ENCODE assay signal across 8 cellular contexts in the genomic region with DNA sequence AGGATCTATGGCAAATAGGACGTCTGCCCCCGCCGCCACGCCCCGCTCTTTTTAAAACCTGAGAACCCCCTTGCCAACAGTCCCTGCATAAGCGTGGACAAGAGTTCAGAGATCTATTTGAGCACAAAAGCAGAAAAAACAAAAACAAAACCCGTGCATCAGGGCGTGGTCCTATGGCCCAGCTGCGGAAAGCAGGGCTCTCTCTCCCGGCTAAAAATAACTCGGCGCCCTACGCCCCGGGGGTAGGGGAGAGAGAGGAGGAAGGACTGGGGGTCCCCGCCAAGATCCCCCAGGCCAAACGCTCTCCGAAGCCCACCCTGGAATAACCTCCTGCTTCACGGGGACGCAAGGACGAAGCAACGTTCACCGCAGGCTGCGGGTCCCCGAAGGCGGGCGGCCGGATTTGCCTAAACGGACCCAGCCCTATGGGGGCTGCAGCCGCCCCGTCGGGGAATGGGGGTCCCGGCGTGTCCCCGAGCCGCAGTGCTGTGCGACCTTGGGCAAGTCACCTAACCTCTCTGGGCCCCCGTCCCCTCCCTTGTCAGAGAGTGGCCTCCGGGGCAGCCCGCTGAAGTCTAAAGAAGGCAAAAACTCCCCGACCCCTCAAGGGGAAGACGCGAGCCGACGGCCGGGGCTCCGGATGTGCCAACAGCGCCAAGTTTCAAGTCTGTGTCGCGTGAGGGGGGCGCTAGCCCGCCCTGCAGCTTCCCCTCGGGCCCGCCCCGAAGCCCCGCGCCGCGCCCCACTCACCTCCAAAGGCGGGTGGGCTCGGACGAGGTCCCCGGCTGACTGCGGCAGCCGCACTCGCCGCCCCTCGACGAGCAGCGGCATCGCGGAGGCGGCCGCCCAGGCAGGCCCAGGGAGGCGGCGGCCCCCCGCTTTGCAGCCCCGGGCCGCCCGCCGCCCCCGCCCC. TPM values are rescaled to one million over a fixed set of nuclear protein-coding genes. Genes with fewer than 3 reads are reported as not detected.
DNase-seq lines count a peak whose midpoint lies in the region; ATAC-seq and TF ChIP-seq lines count a peak whose summit lies in the region.

No MANE protein-coding gene starts in this region.

- H3K36me3 ChIP-seq in neuron (ENCODE audit: insufficient read depth, low read length) = peaks cover 16% of the 10 kb centered on the region

- H3K27me3 ChIP-seq in neuron (ENCODE audit: insufficient read depth, low read length) = no peaks in the 10 kb centered on the region

- no peaks in the 10 kb centered on the region for H3K4me1 ChIP-seq in neuron (ENCODE audit: insufficient read depth, low read length)

- CTCF ChIA-PET in activated B cell treated with CpG ODN at 0.5 μM for 24 hours (lab: Charles Lee) = no interaction called here

- peak overlapping the region; percentile 65 for H3K4me3 ChIP-seq in GM12875 (ENCODE audit: low read depth, low read length)
- H3K4me3 ChIP-seq in neuron (ENCODE audit: low read length) = peak overlapping the region; percentile 70

- H3K27me3 Mint-ChIP-seq in activated B cell treated with CpG ODN at 0.5 μM for 24 hours = no peaks in the 10 kb centered on the region

- peaks cover 18% of the 10 kb centered on the region for H3K4me1 Mint-ChIP-seq in activated B cell treated with CpG ODN at 0.5 μM for 24 hours

- H3K9me3 ChIP-seq in neuron (ENCODE audit: low read length) = no peaks in the 10 kb centered on the region

- ATAC-seq in GM21447 (IDR thresholded peaks at IDR 0.05; ENCODE audit: unreplicated experiment) (peak; percentile 39), activated B cell treated with CpG ODN at 0.5 μM for 24 hours (ENCODE audit: low read depth) (peak; percentile 73), esophagus mucosa (peak; percentile 24)

- POLR2A ChIA-PET in activated B cell treated with CpG ODN at 0.5 μM for 24 hours (lab: Charles Lee) = interaction anchor here (0.6 to 2.1 kb wide), 3 partner anchors 80 to 588 kb away, joined by 5 to 6 read pairs (median 6); a partner anchor contains a TSS

- H3K27ac Mint-ChIP-seq in activated B cell treated with CpG ODN at 0.5 μM for 24 hours = peak overlapping the region; percentile 86

- H3K36me3 Mint-ChIP-seq in activated B cell treated with CpG ODN at 0.5 μM for 24 hours (ENCODE audit: low read depth) = peaks cover 16% of the 10 kb centered on the region

- peak; percentile 34; the same call in 1 of the 2 replicates for TF ChIP-seq CTCF in GM12875 (IDR thresholded peaks at IDR 0.05; ENCODE audit: borderline replicate concordance, insufficient read depth, low read depth, low read length)
- TF ChIP-seq CTCF in activated B cell treated with CpG ODN at 0.5 μM for 24 hours (IDR thresholded peaks at IDR 0.05) = no peak

- H3K4me3 Mint-ChIP-seq in activated B cell treated with CpG ODN at 0.5 μM for 24 hours = peak overlapping the region; percentile 87

- DNase-seq in HuH-7 (ENCODE audit: low spot score) (peak; percentile 27), activated B cell treated with CpG ODN at 0.5 μM for 24 hours (no peak), SKM-1 (lab: John Stamatoyannopoulos, UW; ENCODE audit: unreplicated experiment) (no peak)
- DNase-seq in central memory CD4-positive, alpha-beta T cell = no peak

- no peaks in the 10 kb centered on the region for H3K9me3 Mint-ChIP-seq in activated B cell treated with CpG ODN at 0.5 μM for 24 hours

- intact Hi-C loops in activated B cell treated with CpG ODN at 0.5 μM for 24 hours (cut with micrococcal nuclease) = loop anchor here (1.0 to 2.0 kb wide), 2 partner anchors 39 to 80 kb away; a partner anchor contains a TSS

- H2AFZ ChIP-seq in neuron (ENCODE audit: low read depth, low read length) = peak overlapping the region; percentile 86

RNA-seq across cellular contexts. Expression of a gene that starts 0.5 kb away (rescaled TPM):
- total RNA-seq in activated B cell treated with CpG ODN at 0.5 μM for 24 hours (24.1 and 27.7 TPM in 2 replicates), esophagus mucosa (23.9 TPM)

RNA-seq across cellular contexts. Expression of a gene that starts 38.7 kb away (rescaled TPM):
- 34.5 and 35.8 TPM in 2 replicates for total RNA-seq in activated B cell treated with CpG ODN at 0.5 μM for 24 hours
- 16.5 TPM for total RNA-seq in esophagus mucosa
